In genomic region chr16:4330277-4330882, GRCh38 we compare ENCODE assay signal across 8 cellular contexts. TPM values are rescaled to one million over a fixed set of nuclear protein-coding genes. Genes with fewer than 3 reads are reported as not detected.
DNase-seq lines count a peak whose midpoint lies in the region; ATAC-seq and TF ChIP-seq lines count a peak whose summit lies in the region.

No MANE protein-coding gene starts in this region.

- no peaks in the 10 kb centered on the region for H3K9me3 ChIP-seq in right lobe of liver

- peaks cover 0 to 15% (median 5%) of the 10 kb centered on the region in 4 donors for H3K4me1 ChIP-seq in right lobe of liver

- ATAC-seq in right lobe of liver: peak; percentile 74 to 82 (median 79)
- ATAC-seq in HG03469 (IDR thresholded peaks at IDR 0.05; ENCODE audit: unreplicated experiment): no peak

- TF ChIP-seq CTCF in GM12875 (IDR thresholded peaks at IDR 0.05; ENCODE audit: borderline replicate concordance, insufficient read depth, low read depth, low read length): peak; percentile 97
- peak; percentile 92 to 99 (median 98) for TF ChIP-seq CTCF in right lobe of liver (IDR thresholded peaks at IDR 0.05)

- TF ChIP-seq POLR2A in right lobe of liver (IDR thresholded peaks at IDR 0.05): no peak

- no peaks in the 10 kb centered on the region for H3K27me3 ChIP-seq in right lobe of liver

- H3K27ac ChIP-seq in right lobe of liver: no peak overlapping the region

- intact Hi-C loops in right lobe of liver (cut with DNase I): loop anchor here in 1 of 2 donors (5.0 kb wide), 2 partner anchors 43 to 128 kb away; no protein-coding TSS in a partner anchor

- no peaks in the 10 kb centered on the region for H3K36me3 ChIP-seq in right lobe of liver

- H3K4me3 ChIP-seq in GM12875 (ENCODE audit: low read depth, low read length) (no peak overlapping the region), right lobe of liver (no peak overlapping the region)

- DNase-seq in A172 (ENCODE audit: low spot score) (peak; percentile 39), NCI-H1694 (lab: John Stamatoyannopoulos, UW) (peak; percentile 16), dermis blood vessel endothelial cell (peak; percentile 87), right lobe of liver (peak; percentile 84 to 88 (median 87))
- DNase-seq in activated CD4-positive, alpha-beta T cell treated with anti-CD3 and anti-CD28 coated beads, Interleukin-2, amount 50 U/mL, for 4 hours: peak; percentile 60 to 65
- peak; percentile 41 to 76 (median 44) for DNase-seq in stimulated activated CD4-positive, alpha-beta T cell treated with anti-CD3 and anti-CD28 coated beads, TNF-alpha, amount 100 ng/mL, for 48 hours (ENCODE audit: low read depth in 3 of 3)

- 27% methylated on average over 1 of the region's 15 CpGs for WGBS in right lobe of liver (ENCODE audit: insufficient coverage, low coverage, low lambda C conversion rate, missing lambda C conversion rate)

RNA-seq across cellular contexts. Expression of gene GLIS2, which starts 14.5 kb away (rescaled TPM):
- 3.2 and 5.7 TPM in 2 replicates for total RNA-seq in A172 (2014; rRNA removed; shearing (Covaris generic))
- total RNA-seq in dermis blood vessel endothelial cell: 0.79 and 1.2 TPM in 2 replicates
- 1 to 10 TPM in 5 of 6 experiments, under 1 TPM in 1; 0.79 to 2.6 (median 1.4) TPM for total RNA-seq in right lobe of liver

RNA-seq across cellular contexts. Expression of gene PAM16, which starts 20.7 kb away (rescaled TPM):
- total RNA-seq in A172 (2014; rRNA removed; shearing (Covaris generic)): 46.8 and 116 TPM in 2 replicates
- total RNA-seq in dermis blood vessel endothelial cell: 11.6 and 15.5 TPM in 2 replicates
- 10 to 100 TPM; 27.9 to 45.9 (median 32.8) TPM for total RNA-seq in right lobe of liver

RNA-seq across cellular contexts. Expression of gene VASN, which starts 41.3 kb away (rescaled TPM):
- 87.4 and 100 TPM in 2 replicates for total RNA-seq in A172 (2014; rRNA removed; shearing (Covaris generic))
- 1.9 and 2.2 TPM in 2 replicates for total RNA-seq in dermis blood vessel endothelial cell
- total RNA-seq in right lobe of liver: 10 to 100 TPM; 13.5 to 22.9 (median 16.8) TPM

RNA-seq across cellular contexts. Expression of gene TFAP4, which starts 57.6 kb away (rescaled TPM):
- total RNA-seq in A172 (2014; rRNA removed; shearing (Covaris generic)): 8.0 and 12.1 TPM in 2 replicates
- total RNA-seq in dermis blood vessel endothelial cell: 4.1 and 7.3 TPM in 2 replicates
- 1 to 10 TPM; 2.6 to 5.8 (median 3.7) TPM for total RNA-seq in right lobe of liver

Comparison
In these comparisons a context has a peak if more than half of its experiments do, and no peak if none do; other contexts are left out.
1. DNase-seq: peak in every context shown above with its lines; median percentile 87 in dermis blood vessel endothelial cell; 87 in right lobe of liver; 62 in activated CD4-positive, alpha-beta T cell treated with anti-CD3 and anti-CD28 coated beads, Interleukin-2, amount 50 U/mL, for 4 hours; 44 in stimulated activated CD4-positive, alpha-beta T cell treated with anti-CD3 and anti-CD28 coated beads, TNF-alpha, amount 100 ng/mL, for 48 hours; 39 in A172; 16 in NCI-H1694.